ENCODE assay signal across 19 cellular contexts in genomic region chr1:117096871-117097842, GRCh38. TPM values are rescaled to one million over a fixed set of nuclear protein-coding genes. Genes with fewer than 3 reads are reported as not detected.
A peak's percentile ranks its signal among the peaks of the same experiment; 100 is the strongest.
DNase-seq lines count a peak whose midpoint lies in the region; ATAC-seq, FAIRE-seq and TF ChIP-seq lines count a peak whose summit lies in the region.
"Had no signal": no experiment of that assay in that cellular context is flagged by ENCODE, and none has a peak within 500 bp of the region (broad histone marks: within the 10 kb centered on the region; RNA-seq: fewer than 3 reads in every experiment).

No MANE protein-coding gene starts in this region.

- H3K27me3 Mint-ChIP-seq in progenitor cell of endocrine pancreas = no peaks in the 10 kb centered on the region
- H3K27me3 Mint-ChIP-seq: activated naive CD8-positive, alpha-beta T cell treated with anti-CD3 and anti-CD28 coated beads, Interleukin-2, amount 10 ng/mL, durations not matched to agents 7 days and 5 days had no signal

- peak overlapping the region; percentile 23; the same call in 1 of the 2 replicates for H3K27ac ChIP-seq in VCaP
- H3K27ac ChIP-seq: HL-60 had no signal

- peaks cover 19% of the 10 kb centered on the region for H3K36me3 Mint-ChIP-seq in progenitor cell of endocrine pancreas (ENCODE audit: insufficient read depth)

- peak overlapping the region; percentile 11 for H3K27ac Mint-ChIP-seq in progenitor cell of endocrine pancreas
- H3K27ac Mint-ChIP-seq: activated naive CD8-positive, alpha-beta T cell treated with anti-CD3 and anti-CD28 coated beads, Interleukin-2, amount 10 ng/mL, durations not matched to agents 7 days and 5 days had no signal

- no peak for FAIRE-seq in GM12891 (lab: Jason Lieb, UNC)
- FAIRE-seq: H54, RCC 7860 had no signal

- DNase-seq in EL (peak; percentile 63), fibroblast of mammary gland (ENCODE audit: low read depth) (peak; percentile 27), progenitor cell of endocrine pancreas (ENCODE audit: low spot score, unreplicated experiment) (no peak), GM12891 (ENCODE audit: insufficient read length, low spot score) (no peak), NCI-H2029 (lab: John Stamatoyannopoulos, UW) (no peak), NCI-H1436 (lab: John Stamatoyannopoulos, UW) (no peak)
- DNase-seq: activated CD4-positive, alpha-beta T cell treated with anti-CD3 and anti-CD28 coated beads for 1 hour; activated naive CD8-positive, alpha-beta T cell treated with anti-CD3 and anti-CD28 coated beads, Interleukin-2, amount 10 ng/mL, durations not matched to agents 7 days and 5 days; activated T-cell treated with anti-CD3 and anti-CD28 coated beads for 4 hours; Karpas-422; NCI-H187 treated with DMSO at 0.1 percent for 48 hours; NCI-H774; stimulated activated naive CD8-positive, alpha-beta T cell treated with anti-CD3 and anti-CD28 coated beads, Interleukin-15, Interleukin-2, amounts not matched to agents 100 U/mL and 50 U/mL, for 24 hours; T-helper 1 cell had no signal

- no peak for ATAC-seq in GM21367 (IDR thresholded peaks at IDR 0.05; ENCODE audit: unreplicated experiment)
- ATAC-seq: stimulated activated naive CD8-positive, alpha-beta T cell treated with anti-CD3 and anti-CD28 coated beads, Interleukin-15, Interleukin-2, amounts not matched to agents 100 U/mL and 50 U/mL, for 24 hours had no signal

- no peak overlapping the region for H3K4me3 Mint-ChIP-seq in progenitor cell of endocrine pancreas (ENCODE audit: low read depth)
- H3K4me3 Mint-ChIP-seq: activated naive CD8-positive, alpha-beta T cell treated with anti-CD3 and anti-CD28 coated beads, Interleukin-2, amount 10 ng/mL, durations not matched to agents 7 days and 5 days had no signal

- H3K9me3 Mint-ChIP-seq in progenitor cell of endocrine pancreas (ENCODE audit: low read depth) = no peaks in the 10 kb centered on the region
- H3K9me3 Mint-ChIP-seq: activated naive CD8-positive, alpha-beta T cell treated with anti-CD3 and anti-CD28 coated beads, Interleukin-2, amount 10 ng/mL, durations not matched to agents 7 days and 5 days had no signal

- no peak for TF ChIP-seq POLR2A in GM12891 (IDR thresholded peaks at IDR 0.05; ENCODE audit: low read depth, low read length)

- peaks cover 18% of the 10 kb centered on the region for H3K4me1 Mint-ChIP-seq in progenitor cell of endocrine pancreas (ENCODE audit: low read depth)

- no peak overlapping the region for H3K4me3 ChIP-seq in fibroblast of mammary gland (ENCODE audit: control insufficient read depth, low read depth, low read length)

- TF ChIP-seq CTCF in VCaP (conservative IDR thresholded peaks at IDR 0.05) (no peak), fibroblast of mammary gland (conservative IDR thresholded peaks at IDR 0.05; ENCODE audit: control insufficient read depth, insufficient read depth, low read depth, low read length) (no peak), progenitor cell of endocrine pancreas (IDR thresholded peaks at IDR 0.05; ENCODE audit: unreplicated experiment) (no peak)

TF ChIP-seq in GM12891, 5 proteins besides CTCF, POLR2A, EP300 and RAD21:
- TF ChIP-seq SPI1 (IDR thresholded peaks at IDR 0.05; ENCODE audit: low read depth, low read length) (no peak), TAF1 (IDR thresholded peaks at IDR 0.05; ENCODE audit: low read depth, low read length) (no peak), POLR2AphosphoS5 (IDR thresholded peaks at IDR 0.05; ENCODE audit: low read depth, low read length) (no peak), POU2F2 (IDR thresholded peaks at IDR 0.05; ENCODE audit: low read depth, low read length) (no peak), PAX5 (IDR thresholded peaks at IDR 0.05; ENCODE audit: insufficient read depth, low read length, severe bottlenecking) (no peak)

RNA-seq across cellular contexts. Expression of gene TRIM45, which starts 24.4 kb away (rescaled TPM):
- 48.0 and 50.9 TPM in 2 replicates for total RNA-seq in progenitor cell of endocrine pancreas
- 0.67 TPM for polyA plus RNA-seq in GM12891 (2012; ENCODE audit: low read depth, missing spikeins)

RNA-seq across cellular contexts. Expression of gene TTF2, which starts 37.0 kb away (rescaled TPM):
- 57.0 and 58.4 TPM in 2 replicates for total RNA-seq in progenitor cell of endocrine pancreas
- polyA plus RNA-seq in GM12891 (2012; ENCODE audit: low read depth, missing spikeins) = 26.7 TPM

Comparison
In these comparisons a context has a peak if more than half of its experiments do, and no peak if none do; other contexts are left out.
1. DNase-seq: peak in EL (single experiment) and fibroblast of mammary gland (single experiment); none in progenitor cell of endocrine pancreas (single experiment), GM12891 (single experiment), NCI-H2029 (single experiment) and NCI-H1436 (single experiment).